33 cellular contexts compared by ENCODE assay signal in the genomic region with DNA sequence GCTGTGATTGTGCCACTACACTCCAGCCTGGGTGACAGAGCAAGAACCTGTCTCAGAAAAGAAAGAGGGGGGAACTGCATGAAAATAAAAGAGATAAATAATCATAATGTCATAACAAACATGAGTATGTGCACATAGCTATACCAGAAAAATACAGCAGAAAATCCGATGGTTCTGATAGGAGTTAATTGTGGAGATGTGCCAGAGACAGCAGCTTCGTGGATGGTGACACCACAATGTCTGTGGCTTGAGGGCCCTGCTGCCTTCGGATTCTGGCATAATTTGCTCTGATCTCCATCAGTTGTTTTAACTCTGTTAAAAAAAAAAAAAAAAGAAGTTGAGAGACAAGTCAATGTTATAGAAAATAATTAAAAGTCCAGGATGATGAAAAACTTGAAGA.
DNase-seq lines count a peak whose midpoint lies in the region; ATAC-seq and TF ChIP-seq lines count a peak whose summit lies in the region.
"Had no signal": no experiment of that assay in that cellular context is flagged by ENCODE, and none has a peak within 500 bp of the region (broad histone marks: within the 10 kb centered on the region; RNA-seq: fewer than 3 reads in every experiment).

No MANE protein-coding gene starts in this region.

- H3K9ac ChIP-seq in SK-N-SH = no peak overlapping the region
- H3K9ac ChIP-seq: BLaER1; BLaER1 treated with 17β-estradiol and CSF1 and Interleukin-3, amounts not matched to agents 10 nM and 100 nM had no signal

- no peak for TF ChIP-seq RAD21 in SK-N-SH (IDR thresholded peaks at IDR 0.05; ENCODE audit: low read length)

- TF ChIP-seq CTCF in SK-N-SH (IDR thresholded peaks at IDR 0.05) (no peak), left ventricle myocardium inferior (IDR thresholded peaks at IDR 0.05; ENCODE audit: borderline replicate concordance) (no peak), GM23338 (conservative IDR thresholded peaks at IDR 0.05; ENCODE audit: low read depth in 2 of 2) (no peak)

- no peaks in the 10 kb centered on the region for H3K36me3 Mint-ChIP-seq in GM23338 (ENCODE audit: low read depth)
- H3K36me3 Mint-ChIP-seq: CD14-positive monocyte; CD4-positive, alpha-beta memory T cell; CD4-positive, CD25-positive, alpha-beta regulatory T cell; CD8-positive, alpha-beta memory T cell; CD8-positive, alpha-beta T cell had no signal

- no peaks in the 10 kb centered on the region for H3K27me3 ChIP-seq in SK-N-SH (ENCODE audit: insufficient read depth)
- no peaks in the 10 kb centered on the region for H3K27me3 ChIP-seq in left ventricle myocardium inferior (ENCODE audit: low read depth)
- H3K27me3 ChIP-seq in GM23338 (ENCODE audit: insufficient read depth) = no peaks in the 10 kb centered on the region
- H3K27me3 ChIP-seq: BE2C; BLaER1; BLaER1 treated with 17β-estradiol and CSF1 and Interleukin-3, amounts not matched to agents 10 nM and 100 nM had no signal

- no peaks in the 10 kb centered on the region for H3K79me2 ChIP-seq in SK-N-SH (ENCODE audit: insufficient read depth)
- no peaks in the 10 kb centered on the region for H3K79me2 ChIP-seq in GM23338 (replicated peaks; ENCODE audit: insufficient read depth)

- peaks cover 0 to 22% of the 10 kb centered on the region in 2 experiments; a peak in 3 of 4 replicates for H3K4me1 ChIP-seq in SK-N-SH (ENCODE audit: control insufficient read depth in 1 of 2, insufficient read depth in 2 of 2, low read depth in 1 of 2, low read length in 1 of 2)
- peaks cover 75% of the 10 kb centered on the region for H3K4me1 ChIP-seq in left ventricle myocardium inferior
- no peaks in the 10 kb centered on the region for H3K4me1 ChIP-seq in GM23338 (ENCODE audit: insufficient read depth)
- H3K4me1 ChIP-seq: A549; BE2C; BLaER1; BLaER1 treated with 17β-estradiol and CSF1 and Interleukin-3, amounts not matched to agents 10 nM and 100 nM; Caco-2 had no signal

- H3K27ac Mint-ChIP-seq in GM23338 = peak overlapping the region; percentile 46; the same call in 1 of the 2 replicates
- H3K27ac Mint-ChIP-seq: B cell; CD14-positive monocyte; CD4-positive, alpha-beta memory T cell; CD4-positive, alpha-beta T cell; CD4-positive, CD25-positive, alpha-beta regulatory T cell; CD8-positive, alpha-beta memory T cell; CD8-positive, alpha-beta T cell had no signal

- H3K9me3 Mint-ChIP-seq in GM23338 = no peaks in the 10 kb centered on the region
- H3K9me3 Mint-ChIP-seq: CD4-positive, alpha-beta memory T cell; CD4-positive, alpha-beta T cell; CD8-positive, alpha-beta T cell had no signal

- H4K20me1 ChIP-seq in SK-N-SH (ENCODE audit: insufficient read depth) (no peaks in the 10 kb centered on the region), GM23338 (replicated peaks; ENCODE audit: insufficient read depth) (no peaks in the 10 kb centered on the region)
- H4K20me1 ChIP-seq: BLaER1; BLaER1 treated with 17β-estradiol and CSF1 and Interleukin-3, amounts not matched to agents 10 nM and 100 nM had no signal

- POLR2A ChIA-PET in SK-N-SH (lab: Yijun Ruan, JAX) = interaction anchor here (0.6 to 1.3 kb wide), 3 partner anchors 11 to 556 kb away, joined by 3 to 4 read pairs (median 3); a partner anchor contains a TSS

- ATAC-seq in SK-N-SH treated with all-trans-retinoic acid at 6 μM for 48 hours (no peak), Right ventricle myocardium inferior (no peak), GM23338 (no peak), HG02973 (IDR thresholded peaks at IDR 0.05; ENCODE audit: unreplicated experiment) (no peak)
- ATAC-seq: A549; CD8-positive, alpha-beta T cell had no signal

- no peak overlapping the region for H3K4me2 ChIP-seq in SK-N-SH
- no peak overlapping the region for H3K4me2 ChIP-seq in GM23338
- H3K4me2 ChIP-seq: A549; BLaER1; BLaER1 treated with 17β-estradiol and CSF1 and Interleukin-3, amounts not matched to agents 10 nM and 100 nM had no signal

- intact Hi-C loops in left ventricle myocardium inferior (cut with micrococcal nuclease) (no loop called here), Right ventricle myocardium inferior (cut with DNase I) (no loop called here)

- 6% methylated on average over 3 of the region's 3 CpGs for WGBS in SK-N-SH (ENCODE audit: low lambda C conversion rate)

- H3K4me3 ChIP-seq in SK-N-SH (ENCODE audit: low read depth in 2 of 2, low read length in 1 of 2) (no peak overlapping the region), left ventricle myocardium inferior (no peak overlapping the region), GM23338 (no peak overlapping the region)
- H3K4me3 ChIP-seq: A549; BLaER1; BLaER1 treated with 17β-estradiol and CSF1 and Interleukin-3, amounts not matched to agents 10 nM and 100 nM had no signal

- peak; percentile 10 for DNase-seq in SK-N-SH
- DNase-seq in left ventricle myocardium inferior = no peak
- no peak for DNase-seq in Right ventricle myocardium inferior (ENCODE audit: missing footprints)
- no peak for DNase-seq in GM23338 (ENCODE audit: low spot score)
- DNase-seq: 8988T; ACHN; AML-193; BE2C; C1 segment of cervical spinal cord; Caco-2; Calu3; CD4-positive, alpha-beta memory T cell; CD4-positive, alpha-beta T cell; CD4-positive, CD25-positive, alpha-beta regulatory T cell; CD8-positive, alpha-beta memory T cell; CD8-positive, alpha-beta T cell; COR-L47; DMS 273 treated with DMSO at 0.1 percent for 48 hours; DMS153; DMS53; DMS79; DMS79 treated with DMSO at 0.1 percent for 48 hours; DND-41; EL had no signal

- H3K9me3 ChIP-seq in SK-N-SH (no peaks in the 10 kb centered on the region), left ventricle myocardium inferior (replicated peaks) (no peaks in the 10 kb centered on the region)
- H3K9me3 ChIP-seq: A549; BE2C; BLaER1; BLaER1 treated with 17β-estradiol and CSF1 and Interleukin-3, amounts not matched to agents 10 nM and 100 nM; Caco-2 had no signal

- no peak overlapping the region for H2AFZ ChIP-seq in SK-N-SH (ENCODE audit: low read depth)
- H2AFZ ChIP-seq in GM23338 = no peak overlapping the region

- H3K36me3 ChIP-seq in SK-N-SH (replicated peaks in 1 of 2; ENCODE audit: control insufficient read depth in 1 of 2, insufficient read depth in 2 of 2, low read length in 1 of 2) (no peaks in the 10 kb centered on the region), left ventricle myocardium inferior (no peaks in the 10 kb centered on the region), GM23338 (ENCODE audit: insufficient read depth) (no peaks in the 10 kb centered on the region)
- H3K36me3 ChIP-seq: BE2C; BLaER1; BLaER1 treated with 17β-estradiol and CSF1 and Interleukin-3, amounts not matched to agents 10 nM and 100 nM had no signal

- H3K27ac ChIP-seq in SK-N-SH (ENCODE audit: low read depth in 2 of 2, low read length in 1 of 2) (peak overlapping the region in 1 of 2 experiments; percentile 62; a peak in 2 of 4 replicates), left ventricle myocardium inferior (replicated peaks) (peak overlapping the region; percentile 70), GM23338 (ENCODE audit: low read depth) (no peak overlapping the region)
- H3K27ac ChIP-seq: 22Rv1; A549; BLaER1; BLaER1 treated with 17β-estradiol and CSF1 and Interleukin-3, amounts not matched to agents 10 nM and 100 nM; C4-2B had no signal

- no peak overlapping the region for H3K4me3 Mint-ChIP-seq in GM23338
- H3K4me3 Mint-ChIP-seq: B cell; CD14-positive monocyte; CD4-positive, alpha-beta memory T cell; CD4-positive, alpha-beta T cell; CD4-positive, CD25-positive, alpha-beta regulatory T cell; CD8-positive, alpha-beta memory T cell; CD8-positive, alpha-beta T cell had no signal

- H3K9me2 ChIP-seq in SK-N-SH (no peaks in the 10 kb centered on the region), GM23338 (ENCODE audit: insufficient read depth) (no peaks in the 10 kb centered on the region)

- no peaks in the 10 kb centered on the region for H3K27me3 Mint-ChIP-seq in GM23338 (ENCODE audit: insufficient read depth, low read depth, poor library complexity)
- H3K27me3 Mint-ChIP-seq: B cell; CD4-positive, CD25-positive, alpha-beta regulatory T cell; CD8-positive, alpha-beta memory T cell had no signal

- CTCF ChIA-PET in SK-N-SH (lab: Yijun Ruan, JAX) = interaction anchor here (0.7 to 2.8 kb wide), 6 partner anchors 16 to 750 kb away, joined by 3 to 10 read pairs (median 4); no protein-coding TSS in a partner anchor

- TF ChIP-seq EP300 in SK-N-SH (IDR thresholded peaks at IDR 0.05; ENCODE audit: borderline replicate concordance in 1 of 2, low read depth in 1 of 2, low read length in 1 of 2) = peak in 1 of 2 experiments; percentile 39; a peak in 1 of 4 replicates

- H3K4me1 Mint-ChIP-seq in GM23338 = peaks cover 3% of the 10 kb centered on the region; the same call in 1 of the 3 replicates
- H3K4me1 Mint-ChIP-seq: B cell; CD14-positive monocyte; CD4-positive, alpha-beta memory T cell; CD4-positive, CD25-positive, alpha-beta regulatory T cell; CD8-positive, alpha-beta memory T cell had no signal

- H3F3A ChIP-seq in SK-N-SH (replicated peaks; ENCODE audit: insufficient read depth) = no peaks in the 10 kb centered on the region
- H3F3A ChIP-seq in GM23338 (replicated peaks; ENCODE audit: low read depth) = no peaks in the 10 kb centered on the region

TF ChIP-seq in SK-N-SH, 30 proteins besides CTCF, POLR2A, EP300 and RAD21 (continues in another document):
- TF ChIP-seq SMC3 (IDR thresholded peaks at IDR 0.05; ENCODE audit: low read depth, low read length) = no peak

TF ChIP-seq in SK-N-SH treated with all-trans-retinoic acid at 6 μM for 48 hours, 23 proteins besides CTCF, POLR2A, EP300 and RAD21 (continues in another document):
- no peak for TF ChIP-seq ISL1 (CRISPR knock-in tag; IDR thresholded peaks at IDR 0.05)

TF ChIP-seq in GM23338, 12 proteins besides CTCF, POLR2A, EP300 and RAD21 (continues in another document):
- TF ChIP-seq, protein P1, sequence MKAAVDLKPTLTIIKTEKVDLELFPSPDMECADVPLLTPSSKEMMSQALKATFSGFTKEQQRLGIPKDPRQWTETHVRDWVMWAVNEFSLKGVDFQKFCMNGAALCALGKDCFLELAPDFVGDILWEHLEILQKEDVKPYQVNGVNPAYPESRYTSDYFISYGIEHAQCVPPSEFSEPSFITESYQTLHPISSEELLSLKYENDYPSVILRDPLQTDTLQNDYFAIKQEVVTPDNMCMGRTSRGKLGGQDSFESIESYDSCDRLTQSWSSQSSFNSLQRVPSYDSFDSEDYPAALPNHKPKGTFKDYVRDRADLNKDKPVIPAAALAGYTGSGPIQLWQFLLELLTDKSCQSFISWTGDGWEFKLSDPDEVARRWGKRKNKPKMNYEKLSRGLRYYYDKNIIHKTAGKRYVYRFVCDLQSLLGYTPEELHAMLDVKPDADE (IDR thresholded peaks at IDR 0.05) = no peak
